In the genomic region with DNA sequence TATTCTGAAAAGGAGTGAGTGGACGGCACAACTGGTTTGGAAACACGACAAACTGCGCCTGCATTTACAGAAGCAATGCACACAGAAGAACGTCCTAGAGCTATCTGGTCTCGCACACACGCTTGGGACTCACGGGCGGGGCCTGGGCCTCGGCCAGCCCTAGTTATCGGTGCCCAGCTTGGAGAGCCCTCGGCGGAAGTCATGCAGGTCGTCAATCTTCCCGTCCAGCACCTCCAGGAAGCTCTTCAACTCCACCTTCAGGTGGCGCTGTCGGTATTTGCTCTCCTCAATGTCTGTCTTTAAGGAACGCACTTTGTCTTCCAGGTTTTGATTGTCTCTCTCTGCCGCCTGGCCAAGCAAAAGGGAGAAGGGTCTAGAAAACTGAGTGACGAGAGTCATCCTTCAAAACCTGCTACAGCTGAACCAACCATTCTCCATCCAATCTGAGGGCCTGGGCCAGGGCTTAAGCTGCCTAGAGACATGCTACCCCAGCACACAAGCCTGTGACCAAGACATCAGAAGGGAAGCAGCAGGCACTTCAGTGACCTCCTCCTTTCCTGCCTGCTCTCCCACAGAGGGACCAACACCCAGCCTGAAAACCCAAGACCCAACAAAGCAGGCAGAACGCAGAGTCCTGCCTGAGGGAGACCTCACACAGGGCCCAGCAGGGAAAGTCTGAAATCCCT, we compare ENCODE assay signal across 1 cellular context.
TF ChIP-seq lines count a peak whose summit lies in the region.

No MANE protein-coding gene starts in this region.

TF ChIP-seq in K562, 482 proteins besides CTCF, POLR2A, EP300 and RAD21 (continued from another document and continues in another):
- TF ChIP-seq, protein P1, sequence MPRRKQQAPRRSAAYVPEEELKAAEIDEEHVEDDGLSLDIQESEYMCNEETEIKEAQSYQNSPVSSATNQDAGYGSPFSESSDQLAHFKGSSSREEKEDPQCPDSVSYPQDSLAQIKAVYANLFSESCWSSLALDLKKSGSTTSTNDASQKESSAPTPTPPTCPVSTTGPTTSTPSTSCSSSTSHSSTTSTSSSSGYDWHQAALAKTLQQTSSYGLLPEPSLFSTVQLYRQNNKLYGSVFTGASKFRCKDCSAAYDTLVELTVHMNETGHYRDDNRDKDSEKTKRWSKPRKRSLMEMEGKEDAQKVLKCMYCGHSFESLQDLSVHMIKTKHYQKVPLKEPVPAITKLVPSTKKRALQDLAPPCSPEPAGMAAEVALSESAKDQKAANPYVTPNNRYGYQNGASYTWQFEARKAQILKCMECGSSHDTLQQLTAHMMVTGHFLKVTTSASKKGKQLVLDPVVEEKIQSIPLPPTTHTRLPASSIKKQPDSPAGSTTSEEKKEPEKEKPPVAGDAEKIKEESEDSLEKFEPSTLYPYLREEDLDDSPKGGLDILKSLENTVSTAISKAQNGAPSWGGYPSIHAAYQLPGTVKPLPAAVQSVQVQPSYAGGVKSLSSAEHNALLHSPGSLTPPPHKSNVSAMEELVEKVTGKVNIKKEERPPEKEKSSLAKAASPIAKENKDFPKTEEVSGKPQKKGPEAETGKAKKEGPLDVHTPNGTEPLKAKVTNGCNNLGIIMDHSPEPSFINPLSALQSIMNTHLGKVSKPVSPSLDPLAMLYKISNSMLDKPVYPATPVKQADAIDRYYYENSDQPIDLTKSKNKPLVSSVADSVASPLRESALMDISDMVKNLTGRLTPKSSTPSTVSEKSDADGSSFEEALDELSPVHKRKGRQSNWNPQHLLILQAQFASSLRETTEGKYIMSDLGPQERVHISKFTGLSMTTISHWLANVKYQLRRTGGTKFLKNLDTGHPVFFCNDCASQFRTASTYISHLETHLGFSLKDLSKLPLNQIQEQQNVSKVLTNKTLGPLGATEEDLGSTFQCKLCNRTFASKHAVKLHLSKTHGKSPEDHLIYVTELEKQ (CRISPR knock-in tag; IDR thresholded peaks at IDR 0.05) = no peak
- TF ChIP-seq CREB1 (IDR thresholded peaks at IDR 0.05) (peak; percentile 73), CREB1 (CRISPR knock-in tag; IDR thresholded peaks at IDR 0.05) (no peak), JUN (IDR thresholded peaks at IDR 0.05; ENCODE audit: borderline replicate concordance, low read depth, low read length) (peak; percentile 42; the same call in 1 of the 2 replicates), JUN (CRISPR knock-in tag; IDR thresholded peaks at IDR 0.05; ENCODE audit: borderline replicate concordance) (no peak), MYNN (IDR thresholded peaks at IDR 0.05) (peak; percentile 82), MYNN (CRISPR knock-in tag; IDR thresholded peaks at IDR 0.05) (no peak), PYGO2 (tag; IDR thresholded peaks at IDR 0.05) (no peak), WHSC1 (IDR thresholded peaks at IDR 0.05; ENCODE audit: low read length) (no peak), ZBTB8A (IDR thresholded peaks at IDR 0.05; ENCODE audit: partially characterized antibody) (no peak), TRIM24 (IDR thresholded peaks at IDR 0.05) (peak; percentile 87 to 93), KDM5B (IDR thresholded peaks at IDR 0.05; ENCODE audit: insufficient replicate concordance, low read depth, low read length) (no peak), RHOXF2B (CRISPR knock-in tag; conservative IDR thresholded peaks at IDR 0.05) (0 out of 2 replicates have a peak, but pooled peaks have one; percentile 4), RBFOX2 (IDR thresholded peaks at IDR 0.05; ENCODE audit: low read depth, low read length) (peak; percentile 73), ZNF57 (CRISPR knock-in tag; IDR thresholded peaks at IDR 0.05) (no peak), TEAD2 (tag; IDR thresholded peaks at IDR 0.05) (no peak), SMAD1 (IDR thresholded peaks at IDR 0.05; ENCODE audit: low read depth, low read length, partially characterized antibody) (peak; percentile 39), TCF3 (CRISPR knock-in tag; IDR thresholded peaks at IDR 0.05) (peak; percentile 98), BRD9 (IDR thresholded peaks at IDR 0.05; ENCODE audit: low read depth, partially characterized antibody) (peak; percentile 77), ZFX (CRISPR knock-in tag; IDR thresholded peaks at IDR 0.05) (no peak), ZNF165 (CRISPR knock-in tag; IDR thresholded peaks at IDR 0.05; ENCODE audit: borderline replicate concordance) (no peak), ZNF778 (CRISPR knock-in tag; IDR thresholded peaks at IDR 0.05) (no peak), TRIM28 (IDR thresholded peaks at IDR 0.05) (no peak), HDAC2 (IDR thresholded peaks at IDR 0.05) (peak; percentile 75; the same call in 1 of the 2 replicates), CBFA2T2 (conservative IDR thresholded peaks at IDR 0.05) (peak; percentile 96), ZNF408 (CRISPR knock-in tag; IDR thresholded peaks at IDR 0.05; ENCODE audit: low read depth) (no peak), BRF1 (IDR thresholded peaks at IDR 0.05; ENCODE audit: borderline replicate concordance, extremely low read depth, insufficient read length) (no peak), TAF7 (tag; IDR thresholded peaks at IDR 0.05) (no peak), CCAR2 (IDR thresholded peaks at IDR 0.05; ENCODE audit: low read depth, low read length) (no peak), HMG20B (CRISPR knock-in tag; IDR thresholded peaks at IDR 0.05) (no peak), ZBED1 (IDR thresholded peaks at IDR 0.05) (no peak; the same call in 1 of the 2 replicates), TCF7 (IDR thresholded peaks at IDR 0.05; ENCODE audit: borderline replicate concordance) (peak; percentile 70; the same call in 1 of the 2 replicates)
- TF ChIP-seq, protein P2, sequence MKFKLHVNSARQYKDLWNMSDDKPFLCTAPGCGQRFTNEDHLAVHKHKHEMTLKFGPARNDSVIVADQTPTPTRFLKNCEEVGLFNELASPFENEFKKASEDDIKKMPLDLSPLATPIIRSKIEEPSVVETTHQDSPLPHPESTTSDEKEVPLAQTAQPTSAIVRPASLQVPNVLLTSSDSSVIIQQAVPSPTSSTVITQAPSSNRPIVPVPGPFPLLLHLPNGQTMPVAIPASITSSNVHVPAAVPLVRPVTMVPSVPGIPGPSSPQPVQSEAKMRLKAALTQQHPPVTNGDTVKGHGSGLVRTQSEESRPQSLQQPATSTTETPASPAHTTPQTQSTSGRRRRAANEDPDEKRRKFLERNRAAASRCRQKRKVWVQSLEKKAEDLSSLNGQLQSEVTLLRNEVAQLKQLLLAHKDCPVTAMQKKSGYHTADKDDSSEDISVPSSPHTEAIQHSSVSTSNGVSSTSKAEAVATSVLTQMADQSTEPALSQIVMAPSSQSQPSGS (CRISPR knock-in tag; IDR thresholded peaks at IDR 0.05) = no peak
- TF ChIP-seq, protein P3, sequence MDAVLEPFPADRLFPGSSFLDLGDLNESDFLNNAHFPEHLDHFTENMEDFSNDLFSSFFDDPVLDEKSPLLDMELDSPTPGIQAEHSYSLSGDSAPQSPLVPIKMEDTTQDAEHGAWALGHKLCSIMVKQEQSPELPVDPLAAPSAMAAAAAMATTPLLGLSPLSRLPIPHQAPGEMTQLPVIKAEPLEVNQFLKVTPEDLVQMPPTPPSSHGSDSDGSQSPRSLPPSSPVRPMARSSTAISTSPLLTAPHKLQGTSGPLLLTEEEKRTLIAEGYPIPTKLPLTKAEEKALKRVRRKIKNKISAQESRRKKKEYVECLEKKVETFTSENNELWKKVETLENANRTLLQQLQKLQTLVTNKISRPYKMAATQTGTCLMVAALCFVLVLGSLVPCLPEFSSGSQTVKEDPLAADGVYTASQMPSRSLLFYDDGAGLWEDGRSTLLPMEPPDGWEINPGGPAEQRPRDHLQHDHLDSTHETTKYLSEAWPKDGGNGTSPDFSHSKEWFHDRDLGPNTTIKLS (IDR thresholded peaks at IDR 0.05; ENCODE audit: borderline replicate concordance, low read depth) = peak; percentile 56; the same call in 1 of the 2 replicates
- TF ChIP-seq, protein P4, sequence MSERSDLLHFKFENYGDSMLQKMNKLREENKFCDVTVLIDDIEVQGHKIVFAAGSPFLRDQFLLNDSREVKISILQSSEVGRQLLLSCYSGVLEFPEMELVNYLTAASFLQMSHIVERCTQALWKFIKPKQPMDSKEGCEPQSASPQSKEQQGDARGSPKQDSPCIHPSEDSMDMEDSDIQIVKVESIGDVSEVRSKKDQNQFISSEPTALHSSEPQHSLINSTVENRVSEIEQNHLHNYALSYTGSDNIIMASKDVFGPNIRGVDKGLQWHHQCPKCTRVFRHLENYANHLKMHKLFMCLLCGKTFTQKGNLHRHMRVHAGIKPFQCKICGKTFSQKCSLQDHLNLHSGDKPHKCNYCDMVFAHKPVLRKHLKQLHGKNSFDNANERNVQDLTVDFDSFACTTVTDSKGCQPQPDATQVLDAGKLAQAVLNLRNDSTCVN (CRISPR knock-in tag; IDR thresholded peaks at IDR 0.05) = no peak
- TF ChIP-seq, protein P5, sequence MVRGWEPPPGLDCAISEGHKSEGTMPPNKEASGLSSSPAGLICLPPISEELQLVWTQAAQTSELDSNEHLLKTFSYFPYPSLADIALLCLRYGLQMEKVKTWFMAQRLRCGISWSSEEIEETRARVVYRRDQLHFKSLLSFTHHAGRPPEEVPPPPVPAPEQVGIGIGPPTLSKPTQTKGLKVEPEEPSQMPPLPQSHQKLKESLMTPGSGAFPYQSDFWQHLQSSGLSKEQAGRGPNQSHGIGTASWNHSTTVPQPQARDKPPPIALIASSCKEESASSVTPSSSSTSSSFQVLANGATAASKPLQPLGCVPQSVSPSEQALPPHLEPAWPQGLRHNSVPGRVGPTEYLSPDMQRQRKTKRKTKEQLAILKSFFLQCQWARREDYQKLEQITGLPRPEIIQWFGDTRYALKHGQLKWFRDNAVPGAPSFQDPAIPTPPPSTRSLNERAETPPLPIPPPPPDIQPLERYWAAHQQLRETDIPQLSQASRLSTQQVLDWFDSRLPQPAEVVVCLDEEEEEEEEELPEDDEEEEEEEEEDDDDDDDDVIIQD (CRISPR knock-in tag; IDR thresholded peaks at IDR 0.05) = no peak
- TF ChIP-seq, protein P6, sequence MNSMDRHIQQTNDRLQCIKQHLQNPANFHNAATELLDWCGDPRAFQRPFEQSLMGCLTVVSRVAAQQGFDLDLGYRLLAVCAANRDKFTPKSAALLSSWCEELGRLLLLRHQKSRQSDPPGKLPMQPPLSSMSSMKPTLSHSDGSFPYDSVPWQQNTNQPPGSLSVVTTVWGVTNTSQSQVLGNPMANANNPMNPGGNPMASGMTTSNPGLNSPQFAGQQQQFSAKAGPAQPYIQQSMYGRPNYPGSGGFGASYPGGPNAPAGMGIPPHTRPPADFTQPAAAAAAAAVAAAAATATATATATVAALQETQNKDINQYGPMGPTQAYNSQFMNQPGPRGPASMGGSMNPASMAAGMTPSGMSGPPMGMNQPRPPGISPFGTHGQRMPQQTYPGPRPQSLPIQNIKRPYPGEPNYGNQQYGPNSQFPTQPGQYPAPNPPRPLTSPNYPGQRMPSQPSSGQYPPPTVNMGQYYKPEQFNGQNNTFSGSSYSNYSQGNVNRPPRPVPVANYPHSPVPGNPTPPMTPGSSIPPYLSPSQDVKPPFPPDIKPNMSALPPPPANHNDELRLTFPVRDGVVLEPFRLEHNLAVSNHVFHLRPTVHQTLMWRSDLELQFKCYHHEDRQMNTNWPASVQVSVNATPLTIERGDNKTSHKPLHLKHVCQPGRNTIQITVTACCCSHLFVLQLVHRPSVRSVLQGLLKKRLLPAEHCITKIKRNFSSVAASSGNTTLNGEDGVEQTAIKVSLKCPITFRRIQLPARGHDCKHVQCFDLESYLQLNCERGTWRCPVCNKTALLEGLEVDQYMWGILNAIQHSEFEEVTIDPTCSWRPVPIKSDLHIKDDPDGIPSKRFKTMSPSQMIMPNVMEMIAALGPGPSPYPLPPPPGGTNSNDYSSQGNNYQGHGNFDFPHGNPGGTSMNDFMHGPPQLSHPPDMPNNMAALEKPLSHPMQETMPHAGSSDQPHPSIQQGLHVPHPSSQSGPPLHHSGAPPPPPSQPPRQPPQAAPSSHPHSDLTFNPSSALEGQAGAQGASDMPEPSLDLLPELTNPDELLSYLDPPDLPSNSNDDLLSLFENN (IDR thresholded peaks at IDR 0.05; ENCODE audit: low read depth in 2 of 2, low read length in 2 of 2) = peak in 1 of 2 experiments; percentile 94; a peak in 2 of 4 replicates
- TF ChIP-seq, protein P7, sequence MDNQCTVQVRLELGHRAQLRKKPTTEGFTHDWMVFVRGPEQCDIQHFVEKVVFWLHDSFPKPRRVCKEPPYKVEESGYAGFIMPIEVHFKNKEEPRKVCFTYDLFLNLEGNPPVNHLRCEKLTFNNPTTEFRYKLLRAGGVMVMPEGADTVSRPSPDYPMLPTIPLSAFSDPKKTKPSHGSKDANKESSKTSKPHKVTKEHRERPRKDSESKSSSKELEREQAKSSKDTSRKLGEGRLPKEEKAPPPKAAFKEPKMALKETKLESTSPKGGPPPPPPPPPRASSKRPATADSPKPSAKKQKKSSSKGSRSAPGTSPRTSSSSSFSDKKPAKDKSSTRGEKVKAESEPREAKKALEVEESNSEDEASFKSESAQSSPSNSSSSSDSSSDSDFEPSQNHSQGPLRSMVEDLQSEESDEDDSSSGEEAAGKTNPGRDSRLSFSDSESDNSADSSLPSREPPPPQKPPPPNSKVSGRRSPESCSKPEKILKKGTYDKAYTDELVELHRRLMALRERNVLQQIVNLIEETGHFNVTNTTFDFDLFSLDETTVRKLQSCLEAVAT (IDR thresholded peaks at IDR 0.05) = no peak; a peak in 1 of 4 replicates
- TF ChIP-seq, protein P8, sequence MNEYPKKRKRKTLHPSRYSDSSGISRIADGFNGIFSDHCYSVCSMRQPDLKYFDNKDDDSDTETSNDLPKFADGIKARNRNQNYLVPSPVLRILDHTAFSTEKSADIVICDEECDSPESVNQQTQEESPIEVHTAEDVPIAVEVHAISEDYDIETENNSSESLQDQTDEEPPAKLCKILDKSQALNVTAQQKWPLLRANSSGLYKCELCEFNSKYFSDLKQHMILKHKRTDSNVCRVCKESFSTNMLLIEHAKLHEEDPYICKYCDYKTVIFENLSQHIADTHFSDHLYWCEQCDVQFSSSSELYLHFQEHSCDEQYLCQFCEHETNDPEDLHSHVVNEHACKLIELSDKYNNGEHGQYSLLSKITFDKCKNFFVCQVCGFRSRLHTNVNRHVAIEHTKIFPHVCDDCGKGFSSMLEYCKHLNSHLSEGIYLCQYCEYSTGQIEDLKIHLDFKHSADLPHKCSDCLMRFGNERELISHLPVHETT (CRISPR knock-in tag; conservative IDR thresholded peaks at IDR 0.05 in 1 of 2, IDR thresholded peaks at IDR 0.05 in 1 of 2) = 0 out of 4 replicates have a peak, but pooled peaks of 1 of the 2 experiments have one; percentile 47
- TF ChIP-seq, protein P9, sequence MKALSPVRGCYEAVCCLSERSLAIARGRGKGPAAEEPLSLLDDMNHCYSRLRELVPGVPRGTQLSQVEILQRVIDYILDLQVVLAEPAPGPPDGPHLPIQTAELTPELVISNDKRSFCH (CRISPR knock-in tag; IDR thresholded peaks at IDR 0.05) = no peak
- TF ChIP-seq, protein P9 (tag; IDR thresholded peaks at IDR 0.05) = peak; percentile 23; the same call in 1 of the 2 replicates
- TF ChIP-seq, protein P10, sequence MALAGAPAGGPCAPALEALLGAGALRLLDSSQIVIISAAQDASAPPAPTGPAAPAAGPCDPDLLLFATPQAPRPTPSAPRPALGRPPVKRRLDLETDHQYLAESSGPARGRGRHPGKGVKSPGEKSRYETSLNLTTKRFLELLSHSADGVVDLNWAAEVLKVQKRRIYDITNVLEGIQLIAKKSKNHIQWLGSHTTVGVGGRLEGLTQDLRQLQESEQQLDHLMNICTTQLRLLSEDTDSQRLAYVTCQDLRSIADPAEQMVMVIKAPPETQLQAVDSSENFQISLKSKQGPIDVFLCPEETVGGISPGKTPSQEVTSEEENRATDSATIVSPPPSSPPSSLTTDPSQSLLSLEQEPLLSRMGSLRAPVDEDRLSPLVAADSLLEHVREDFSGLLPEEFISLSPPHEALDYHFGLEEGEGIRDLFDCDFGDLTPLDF (CRISPR knock-in tag; IDR thresholded peaks at IDR 0.05) = no peak
